ENCODE assay signal across 8 cellular contexts in the genomic region with DNA sequence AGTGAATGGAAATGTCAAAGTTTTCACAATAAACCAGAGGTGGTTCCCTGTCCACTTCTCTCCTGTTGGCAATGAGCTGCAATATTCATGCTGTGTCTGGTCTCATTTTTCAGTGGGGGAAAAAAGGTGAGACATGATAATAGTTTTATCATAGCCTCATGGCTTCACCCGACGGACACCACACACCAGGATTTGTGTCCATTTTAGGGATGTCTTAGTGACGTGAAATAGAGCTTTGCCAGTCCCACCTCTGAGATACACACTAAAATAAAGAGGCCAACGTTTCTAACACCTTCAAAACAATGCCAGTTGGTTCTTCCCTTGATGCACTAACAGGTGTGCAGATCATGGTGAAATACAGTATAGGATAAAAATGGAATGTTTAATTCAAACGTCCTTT.
"Had no signal": no experiment of that assay in that cellular context is flagged by ENCODE, and none has a peak within 500 bp of the region (broad histone marks: within the 10 kb centered on the region; RNA-seq: fewer than 3 reads in every experiment).

No MANE protein-coding gene starts in this region.

- H3K9me3 ChIP-seq: gastrocnemius medialis had no signal

- H3K4me1 ChIP-seq: gastrocnemius medialis had no signal

- H3K36me3 Mint-ChIP-seq: activated CD4-positive, alpha-beta memory T cell treated with anti-CD3 and anti-CD28 coated beads for 36 hours had no signal

- DNase-seq: activated CD4-positive, alpha-beta memory T cell treated with anti-CD3 and anti-CD28 coated beads for 36 hours; activated naive CD4-positive, alpha-beta T cell treated with anti-CD3 and anti-CD28 coated beads, Interleukin-2, amount 50 U/mL, for 16 hours; gastrocnemius medialis; kidney; retina; stomach; tibial artery had no signal

- H3K36me3 ChIP-seq: gastrocnemius medialis, stomach, tibial artery had no signal

- H3K27me3 ChIP-seq: gastrocnemius medialis, stomach, tibial artery had no signal

- H3K27me3 Mint-ChIP-seq: activated CD4-positive, alpha-beta memory T cell treated with anti-CD3 and anti-CD28 coated beads for 36 hours had no signal

- H3K27ac ChIP-seq: VCaP had no signal

- ATAC-seq: gastrocnemius medialis had no signal

- H3K27ac Mint-ChIP-seq: activated CD4-positive, alpha-beta memory T cell treated with anti-CD3 and anti-CD28 coated beads for 36 hours had no signal

- H3K4me3 ChIP-seq: gastrocnemius medialis, stomach, tibial artery had no signal

- H3K4me3 Mint-ChIP-seq: activated CD4-positive, alpha-beta memory T cell treated with anti-CD3 and anti-CD28 coated beads for 36 hours had no signal
